ENCODE assay signal across 24 cellular contexts in the genomic region with DNA sequence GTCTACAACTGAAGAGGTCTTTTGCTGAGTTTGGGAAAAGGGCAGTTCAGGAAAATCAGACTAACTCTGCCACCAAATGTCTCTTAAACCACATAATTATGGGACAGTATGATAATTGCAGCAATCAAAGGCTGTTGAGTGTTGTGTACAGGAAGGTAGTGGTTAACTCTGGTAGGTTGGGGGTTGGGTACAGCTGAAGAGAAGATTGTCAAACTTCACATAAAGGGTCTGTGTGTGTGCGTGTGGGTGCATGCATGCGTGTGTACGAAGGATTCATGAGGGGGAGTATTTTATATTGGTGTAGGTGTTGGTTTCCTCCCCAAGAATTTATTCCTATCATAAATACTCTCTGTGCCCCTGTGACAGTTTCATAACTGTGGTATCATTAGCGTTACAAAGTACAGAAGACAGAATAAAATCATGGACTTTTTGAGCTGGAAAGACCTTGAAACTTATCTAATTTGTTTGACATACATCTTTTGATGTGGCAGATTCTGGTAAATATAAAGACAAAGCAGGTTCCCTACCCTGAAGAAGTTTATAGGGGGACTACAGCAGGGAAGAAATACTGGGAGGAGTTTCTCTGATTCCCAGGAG.
DNase-seq lines count a peak whose midpoint lies in the region; ATAC-seq, FAIRE-seq and TF ChIP-seq lines count a peak whose summit lies in the region.
"Had no signal": no experiment of that assay in that cellular context is flagged by ENCODE, and none has a peak within 500 bp of the region (broad histone marks: within the 10 kb centered on the region; RNA-seq: fewer than 3 reads in every experiment).

No MANE protein-coding gene starts in this region.

- no peak overlapping the region for H3K14ac ChIP-seq in H1 (ENCODE audit: insufficient read length)

- H3K27me3 ChIP-seq in HepG2 (ENCODE audit: control insufficient read depth in 1 of 2, insufficient read depth in 2 of 2, low read length in 2 of 2) (no peaks in the 10 kb centered on the region), right lobe of liver (no peaks in the 10 kb centered on the region), H1 (replicated peaks in 1 of 4; ENCODE audit: control insufficient read depth in 3 of 4, extremely low read depth in 1 of 4, insufficient read depth in 3 of 4, low read length in 3 of 4) (no peaks in the 10 kb centered on the region)
- H3K27me3 ChIP-seq: gastroesophageal sphincter, pancreas, testis had no signal

- 58% methylated on average over 4 of the region's 4 CpGs for WGBS in HepG2 (ENCODE audit: low lambda C conversion rate)
- 78% methylated on average over 4 of the region's 4 CpGs for WGBS in right lobe of liver (ENCODE audit: insufficient coverage, low coverage, low lambda C conversion rate, missing lambda C conversion rate)
- 95% methylated on average over 4 of the region's 4 CpGs; no CpG with 5 or more reads in 1 of the 2 experiments for WGBS in H1 (ENCODE audit: extremely low coverage in 1 of 2, insufficient coverage in 1 of 2, insufficient read length in 1 of 2, insufficient replicate concordance in 2 of 2, low coverage in 1 of 2, low lambda C conversion rate in 2 of 2, missing lambda C conversion rate in 1 of 2), 2 experiments

- peak overlapping the region; percentile 17 for H3K27ac ChIP-seq in HepG2 (ENCODE audit: extremely low read length, insufficient read depth, low read length)
- H3K27ac ChIP-seq in right lobe of liver = no peak overlapping the region
- H3K27ac ChIP-seq in H1 (ENCODE audit: low read depth, low read length) = no peak overlapping the region; the same call in 1 of the 2 replicates
- H3K27ac ChIP-seq: gastroesophageal sphincter, KMS-11, pancreas, testis, WERI-Rb-1 had no signal

- TF ChIP-seq EP300 in HepG2 (IDR thresholded peaks at IDR 0.05; ENCODE audit: low read depth in 2 of 2, low read length in 2 of 2) (no peak), HepG2 (CRISPR knock-in tag; IDR thresholded peaks at IDR 0.05; ENCODE audit: borderline replicate concordance) (no peak), H1 (IDR thresholded peaks at IDR 0.05; ENCODE audit: borderline replicate concordance in 1 of 2, low read depth in 2 of 2, low read length in 2 of 2) (no peak)

- intact Hi-C loops in HepG2 (cut with micrococcal nuclease; ENCODE audit: unreplicated experiment) = no loop called here
- intact Hi-C loops in right lobe of liver (cut with DNase I) = no loop called here

- TF ChIP-seq RAD21 in HepG2 (CRISPR knock-in tag; IDR thresholded peaks at IDR 0.05) (no peak), H1 (IDR thresholded peaks at IDR 0.05 in 1 of 2, conservative IDR thresholded peaks at IDR 0.05 in 1 of 2; ENCODE audit: low read depth in 2 of 2, low read length in 2 of 2) (no peak)

- H3K36me3 ChIP-seq in HepG2 (replicated peaks in 1 of 2; ENCODE audit: control insufficient read depth in 1 of 2, insufficient read depth in 2 of 2, low read length in 2 of 2) = no peaks in the 10 kb centered on the region
- no peaks in the 10 kb centered on the region for H3K36me3 ChIP-seq in right lobe of liver
- H3K36me3 ChIP-seq in H1 (ENCODE audit: control insufficient read depth in 2 of 4, insufficient read depth in 4 of 4, low read length in 3 of 4) = no peaks in the 10 kb centered on the region
- H3K36me3 ChIP-seq: gastroesophageal sphincter, pancreas, WERI-Rb-1 had no signal

- TF ChIP-seq CTCF in HepG2 (CRISPR knock-in tag; IDR thresholded peaks at IDR 0.05) = no peak
- no peak for TF ChIP-seq CTCF in right lobe of liver (IDR thresholded peaks at IDR 0.05)
- no peak for TF ChIP-seq CTCF in H1 (IDR thresholded peaks at IDR 0.05; ENCODE audit: control extremely low read depth in 1 of 3, insufficient read depth in 1 of 3, low read depth in 1 of 3, low read length in 3 of 3)

- no peak overlapping the region for H2AK5ac ChIP-seq in H1 (ENCODE audit: low read depth, low read length)

- no peak overlapping the region for H2BK5ac ChIP-seq in H1 (ENCODE audit: low read depth, low read length)

- peak; percentile 56 for ATAC-seq in HepG2
- no peak for ATAC-seq in right lobe of liver
- no peak for ATAC-seq in HG03565 (IDR thresholded peaks at IDR 0.05; ENCODE audit: unreplicated experiment)
- ATAC-seq: esophagus mucosa, gastroesophageal sphincter, GM12878, pancreas, right cardiac atrium had no signal

- no peak overlapping the region for H3K4me3 ChIP-seq in HepG2 (replicated peaks in 1 of 3; ENCODE audit: insufficient read depth in 1 of 3, low read depth in 2 of 3, low read length in 3 of 3)
- H3K4me3 ChIP-seq in right lobe of liver = no peak overlapping the region
- H3K4me3 ChIP-seq in H1 (ENCODE audit: extremely low read depth in 1 of 4, insufficient read depth in 2 of 4, low read depth in 3 of 4, low read length in 4 of 4) = no peak overlapping the region
- H3K4me3 ChIP-seq: gastroesophageal sphincter, GM12878, pancreas, testis had no signal

- H4K5ac ChIP-seq in H1 (ENCODE audit: insufficient read length, low read depth, low read length) = no peak overlapping the region

- H3K18ac ChIP-seq in H1 (ENCODE audit: extremely low read depth, low read length) = no peak overlapping the region

- H3K79me2 ChIP-seq in HepG2 (ENCODE audit: insufficient read depth, low read length) (no peaks in the 10 kb centered on the region), H1 (ENCODE audit: control insufficient read depth in 1 of 2, insufficient read depth in 2 of 2, low read length in 2 of 2) (peaks cover 0 to 58% of the 10 kb centered on the region in 2 experiments; a peak in 3 of 4 replicates)

- DNase-seq in HepG2 (ENCODE audit: low spot score) = peak; percentile 53
- DNase-seq in right lobe of liver = no peak
- DNase-seq in NCI-H748 treated with DMSO at 0.1 percent for 48 hours (lab: John Stamatoyannopoulos, UW) = peak; percentile 32
- DNase-seq in H1 (ENCODE audit: low read depth in 1 of 2, low spot score in 2 of 2) = no peak
- DNase-seq in HuH-7 (ENCODE audit: low spot score) = no peak
- no peak for DNase-seq in OCI-M1 (lab: John Stamatoyannopoulos, UW)
- DNase-seq in superior temporal gyrus (ENCODE audit: extremely low spot score) = no peak
- DNase-seq: activated CD4-positive, alpha-beta T cell treated with anti-CD3 and anti-CD28 coated beads, Interleukin-2, amount 50 U/mL, for 1 hour; activated CD8-positive, alpha-beta memory T cell treated with anti-CD3 and anti-CD28 coated beads, Interleukin-2, amount 50 U/mL, for 48 hours; CD4-positive, alpha-beta T cell; effector memory CD4-positive, alpha-beta T cell; naive B cell; NCI-H2081 treated with DMSO at 0.1 percent for 48 hours; NCI-H526; pancreas; right cardiac atrium; stimulated activated CD4-positive, alpha-beta T cell treated with anti-CD3 and anti-CD28 coated beads, Interleukin-15, amount 100 ng/mL, for 24 hours; testis; WERI-Rb-1 had no signal

- POLR2A ChIA-PET in HepG2 (lab: Yijun Ruan, JAX) = no interaction called here
- POLR2A ChIA-PET in H1 (lab: Charles Lee; ENCODE audit: partially characterized antibody) = interaction anchor here (1.2 to 1.9 kb wide), 2 partner anchors 10 to 13 kb away, joined by 4 to 5 read pairs; no protein-coding TSS in a partner anchor

- TF ChIP-seq POLR2A in HepG2 (IDR thresholded peaks at IDR 0.05; ENCODE audit: insufficient read depth in 1 of 2, low read depth in 2 of 2, low read length in 2 of 2) (no peak), right lobe of liver (IDR thresholded peaks at IDR 0.05) (no peak), H1 (IDR thresholded peaks at IDR 0.05; ENCODE audit: control extremely low read depth in 1 of 2, low read depth in 2 of 2, low read length in 2 of 2) (no peak)

- H3K23ac ChIP-seq in H1 (ENCODE audit: insufficient read length) = no peak overlapping the region

- H3K9me3 ChIP-seq in HepG2 (ENCODE audit: low read length) (no peaks in the 10 kb centered on the region), right lobe of liver (no peaks in the 10 kb centered on the region), H1 (ENCODE audit: insufficient read depth in 2 of 2, low read depth in 1 of 2, low read length in 1 of 2) (no peaks in the 10 kb centered on the region)
- H3K9me3 ChIP-seq: gastroesophageal sphincter, pancreas, testis had no signal

- H3K9ac ChIP-seq in HepG2 (ENCODE audit: insufficient read depth, low read depth, low read length) = no peak overlapping the region
- no peak overlapping the region for H3K9ac ChIP-seq in H1 (replicated peaks in 1 of 4; ENCODE audit: extremely low read depth in 1 of 4, low read depth in 3 of 4, low read length in 3 of 4)
- H3K9ac ChIP-seq: KMS-11 had no signal

- H3K23me2 ChIP-seq in H1 (ENCODE audit: low read depth, low read length) = no peaks in the 10 kb centered on the region

- peaks cover 21% of the 10 kb centered on the region for H3K4me1 ChIP-seq in HepG2 (ENCODE audit: insufficient read depth, low read length)
- peaks cover 0 to 5% (median 0%) of the 10 kb centered on the region in 4 donors for H3K4me1 ChIP-seq in right lobe of liver
- peaks cover 0 to 11% (median 6%) of the 10 kb centered on the region in 4 experiments; a peak in 3 of 7 replicates for H3K4me1 ChIP-seq in H1 (replicated peaks in 1 of 4; ENCODE audit: control insufficient read depth in 3 of 4, insufficient read depth in 4 of 4, low read length in 3 of 4)
- H3K4me1 ChIP-seq: gastroesophageal sphincter, pancreas, testis had no signal

- no peak overlapping the region for H2BK12ac ChIP-seq in H1 (ENCODE audit: low read depth, low read length)

- FAIRE-seq in HepG2 (lab: Jason Lieb, UNC) (no peak), H1 (lab: Jason Lieb, UNC) (no peak)
- FAIRE-seq: GM12878, pancreas had no signal

- no TSS peak for BruUV-seq in HepG2 (replicated peaks; lab: Mats Ljungman, UMichigan)

- H2AFZ ChIP-seq in HepG2 (ENCODE audit: low read length) (no peak overlapping the region), H1 (ENCODE audit: low read length) (no peak overlapping the region)

- no peak overlapping the region for H2BK120ac ChIP-seq in H1 (replicated peaks; ENCODE audit: low read depth, low read length)

- no peak overlapping the region for H3K56ac ChIP-seq in H1 (replicated peaks; ENCODE audit: insufficient read length, low read depth, low read length)

- peak overlapping the region; percentile 47 for H3K4ac ChIP-seq in H1 (replicated peaks; ENCODE audit: insufficient read length, low read depth, low read length)

- no peaks in the 10 kb centered on the region; the same call in 1 of the 2 replicates for H3K79me1 ChIP-seq in H1 (ENCODE audit: low read depth, low read length)

- no peak overlapping the region for H2BK20ac ChIP-seq in H1 (ENCODE audit: low read length)

- H3K4me2 ChIP-seq in HepG2 (ENCODE audit: low read depth, low read length) = peak overlapping the region; percentile 44
- no peak overlapping the region for H3K4me2 ChIP-seq in H1 (ENCODE audit: insufficient read depth in 1 of 2, low read depth in 2 of 2, low read length in 2 of 2)
- H3K4me2 ChIP-seq: KMS-11 had no signal

- H4K20me1 ChIP-seq in HepG2 (ENCODE audit: insufficient read depth, low read length) (no peaks in the 10 kb centered on the region), H1 (replicated peaks in 1 of 2; ENCODE audit: control insufficient read depth in 1 of 2, insufficient read depth in 2 of 2, low read length in 2 of 2) (no peaks in the 10 kb centered on the region)

- CTCF ChIA-PET in HepG2 (lab: Yijun Ruan, JAX; ENCODE audit: low intra/inter-chr PET ratio, low total read pairs) = no interaction called here
- CTCF ChIA-PET in H1 (lab: Charles Lee; ENCODE audit: partially characterized antibody) = no interaction called here

- no peak overlapping the region for H4K91ac ChIP-seq in H1 (replicated peaks; ENCODE audit: insufficient read length, low read length)

- H4K8ac ChIP-seq in H1 (ENCODE audit: extremely low read depth, insufficient read depth, low read length) = no peak overlapping the region

- no peak overlapping the region for H2BK15ac ChIP-seq in H1 (ENCODE audit: low read length)

- in situ Hi-C loops in HepG2 (cut with HindIII; ENCODE audit: extremely low pct_ligation_motif_present, low pct_unique_long_range_greater_than_20kb) = no loop called here

Comparison
In these comparisons a context has a peak if more than half of its experiments do, and no peak if none do; other contexts are left out.
1. DNase-seq: peak in HepG2 (single experiment) and NCI-H748 treated with DMSO at 0.1 percent for 48 hours (single experiment); none in right lobe of liver (0 of 3), H1 (0 of 2), HuH-7 (single experiment), OCI-M1 (single experiment) and superior temporal gyrus (single experiment).